ENCODE assay signal across 10 cellular contexts in genomic region chr6:111668410-111668809, GRCh38.
A peak's percentile ranks its signal among the peaks of the same experiment; 100 is the strongest.
DNase-seq lines count a peak whose midpoint lies in the region; ATAC-seq and TF ChIP-seq lines count a peak whose summit lies in the region.
"Had no signal": no experiment of that assay in that cellular context is flagged by ENCODE, and none has a peak within 500 bp of the region (broad histone marks: within the 10 kb centered on the region; RNA-seq: fewer than 3 reads in every experiment).

No MANE protein-coding gene starts in this region.

- peaks cover 0 to 32% (median 17%) of the 10 kb centered on the region in 4 donors for H3K36me3 ChIP-seq in esophagus muscularis mucosa

- no peak overlapping the region for H3K4me3 ChIP-seq in esophagus muscularis mucosa
- H3K4me3 ChIP-seq: SK-N-MC had no signal

- TF ChIP-seq EP300 in esophagus muscularis mucosa (IDR thresholded peaks at IDR 0.05): no peak

- no peaks in the 10 kb centered on the region for H3K27me3 Mint-ChIP-seq in CD4-positive, alpha-beta T cell
- no peaks in the 10 kb centered on the region for H3K27me3 Mint-ChIP-seq in natural killer cell treated with Interleukin-12 subunit alpha and Interleukin-12 subunit beta and Interleukin-15 and Interleukin-18, amount 100 ng/mL, for 72 hours

- peak; percentile 39 for ATAC-seq in CD4-positive, alpha-beta T cell (ENCODE audit: poor library complexity)
- no peak for ATAC-seq in natural killer cell treated with Interleukin-12 subunit alpha and Interleukin-12 subunit beta and Interleukin-15 and Interleukin-18, amount 100 ng/mL, for 72 hours
- no peak for ATAC-seq in GM18870 (IDR thresholded peaks at IDR 0.05; ENCODE audit: unreplicated experiment)

- CTCF ChIA-PET in CD4-positive, alpha-beta T cell (lab: Charles Lee): interaction anchor here (0.6 kb wide), 1 partner anchor 39 kb away, joined by 3 read pairs; no protein-coding TSS in a partner anchor

- no peaks in the 10 kb centered on the region for H3K9me3 Mint-ChIP-seq in CD4-positive, alpha-beta T cell
- H3K9me3 Mint-ChIP-seq in natural killer cell treated with Interleukin-12 subunit alpha and Interleukin-12 subunit beta and Interleukin-15 and Interleukin-18, amount 100 ng/mL, for 72 hours: no peaks in the 10 kb centered on the region

- H3K27ac Mint-ChIP-seq in CD4-positive, alpha-beta T cell: peak overlapping the region; percentile 80
- H3K27ac Mint-ChIP-seq in natural killer cell treated with Interleukin-12 subunit alpha and Interleukin-12 subunit beta and Interleukin-15 and Interleukin-18, amount 100 ng/mL, for 72 hours: peak overlapping the region; percentile 58 to 69

- intact Hi-C loops in CD4-positive, alpha-beta T cell (cut with DNase I, micrococcal nuclease): no loop called here
- intact Hi-C loops in esophagus muscularis mucosa (cut with DNase I): no loop called here

- H3K4me1 Mint-ChIP-seq in CD4-positive, alpha-beta T cell (ENCODE audit: low read depth): peaks cover 7% of the 10 kb centered on the region
- peaks cover 26 to 43% of the 10 kb centered on the region in 2 donors for H3K4me1 Mint-ChIP-seq in natural killer cell treated with Interleukin-12 subunit alpha and Interleukin-12 subunit beta and Interleukin-15 and Interleukin-18, amount 100 ng/mL, for 72 hours (ENCODE audit: low read depth in 2 of 2)

- no peak overlapping the region for H3K4me3 Mint-ChIP-seq in CD4-positive, alpha-beta T cell
- H3K4me3 Mint-ChIP-seq in natural killer cell treated with Interleukin-12 subunit alpha and Interleukin-12 subunit beta and Interleukin-15 and Interleukin-18, amount 100 ng/mL, for 72 hours: no peak overlapping the region

- POLR2A ChIA-PET in CD4-positive, alpha-beta T cell (lab: Charles Lee): no interaction called here

- H3K36me3 Mint-ChIP-seq in CD4-positive, alpha-beta T cell (ENCODE audit: low read depth): peaks cover 94% of the 10 kb centered on the region
- H3K36me3 Mint-ChIP-seq in natural killer cell treated with Interleukin-12 subunit alpha and Interleukin-12 subunit beta and Interleukin-15 and Interleukin-18, amount 100 ng/mL, for 72 hours: peaks cover 25% of the 10 kb centered on the region

- no peak overlapping the region for H3K27ac ChIP-seq in CD4-positive, alpha-beta T cell (ENCODE audit: low read depth, low read length)
- peak overlapping the region; percentile 42 to 81 (median 50) for H3K27ac ChIP-seq in esophagus muscularis mucosa (replicated peaks in 1 of 4)
- H3K27ac ChIP-seq: SK-N-MC had no signal

- H3K27me3 ChIP-seq in CD4-positive, alpha-beta T cell (ENCODE audit: control insufficient read depth, insufficient read depth, low read length): no peaks in the 10 kb centered on the region
- no peaks in the 10 kb centered on the region for H3K27me3 ChIP-seq in esophagus muscularis mucosa

- no peaks in the 10 kb centered on the region for H3K9me3 ChIP-seq in CD4-positive, alpha-beta T cell (ENCODE audit: control insufficient read depth, low read length)
- H3K9me3 ChIP-seq in esophagus muscularis mucosa: no peaks in the 10 kb centered on the region

- DNase-seq in CD4-positive, alpha-beta T cell: no peak
- DNase-seq in NCI-H146 treated with DMSO at 0.1 percent for 48 hours (lab: John Stamatoyannopoulos, UW; ENCODE audit: unreplicated experiment) (peak; percentile 19), esophagus muscularis mucosa (ENCODE audit: extremely low spot score) (no peak), KG1 (lab: John Stamatoyannopoulos, UW) (no peak), retina (no peak), NCI-H1048 (lab: John Stamatoyannopoulos, UW) (no peak)
- no peak for DNase-seq in natural killer cell treated with Interleukin-12 subunit alpha and Interleukin-12 subunit beta and Interleukin-15 and Interleukin-18, amount 100 ng/mL, for 72 hours (ENCODE audit: low spot score)
- DNase-seq: NCI-H2029 had no signal

- TF ChIP-seq CTCF in CD4-positive, alpha-beta T cell (IDR thresholded peaks at IDR 0.05): no peak
- TF ChIP-seq CTCF in esophagus muscularis mucosa (IDR thresholded peaks at IDR 0.05): peak in 2 of 3 experiments; percentile 21 to 45

- no peak for TF ChIP-seq POLR2A in esophagus muscularis mucosa (IDR thresholded peaks at IDR 0.05; ENCODE audit: low read depth)

- 50% methylated on average over 5 of the region's 5 CpGs for WGBS in esophagus muscularis mucosa

- peaks cover 40 to 56% (median 55%) of the 10 kb centered on the region in 4 donors for H3K4me1 ChIP-seq in esophagus muscularis mucosa
